10 cellular contexts compared by ENCODE assay signal in the genomic region with DNA sequence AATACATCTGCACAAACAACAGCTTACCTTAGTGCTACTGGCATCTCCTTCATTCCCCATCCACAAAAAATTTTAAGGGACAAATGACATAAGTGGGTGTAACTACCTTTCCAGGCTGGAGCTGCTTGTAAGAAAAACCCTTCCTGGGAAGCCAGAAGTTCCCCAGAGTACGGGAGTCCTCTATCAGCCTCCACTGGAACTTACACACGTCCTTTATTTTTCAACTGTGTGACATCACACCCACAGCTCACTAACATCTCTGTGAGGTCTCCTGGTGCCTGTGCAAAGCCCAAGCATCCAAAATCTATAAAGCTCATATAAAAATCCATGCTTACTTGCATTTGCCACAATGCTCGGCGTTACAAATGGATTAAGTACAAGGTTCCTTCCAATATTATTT. TPM values are rescaled to one million over a fixed set of nuclear protein-coding genes. Genes with fewer than 3 reads are reported as not detected.
DNase-seq lines count a peak whose midpoint lies in the region; ATAC-seq, FAIRE-seq and TF ChIP-seq lines count a peak whose summit lies in the region.
"Had no signal": no experiment of that assay in that cellular context is flagged by ENCODE, and none has a peak within 500 bp of the region (broad histone marks: within the 10 kb centered on the region; RNA-seq: fewer than 3 reads in every experiment).

No MANE protein-coding gene starts in this region.

- H2AFZ ChIP-seq in astrocyte (ENCODE audit: low read depth, low read length): no peak overlapping the region

- ATAC-seq in HG03457 (IDR thresholded peaks at IDR 0.05; ENCODE audit: unreplicated experiment): no peak
- ATAC-seq in GM18505 (IDR thresholded peaks at IDR 0.05; ENCODE audit: unreplicated experiment): no peak

- H3K9me3 Mint-ChIP-seq in astrocyte (ENCODE audit: unreplicated experiment): no peaks in the 10 kb centered on the region

- peak; percentile 54 for FAIRE-seq in GM12892 (lab: Jason Lieb, UNC)
- peak; percentile 26 for FAIRE-seq in astrocyte (lab: Jason Lieb, UNC)

- WGBS in mesodermal cell (ENCODE audit: insufficient coverage in 2 of 2), 2 experiments: 78 to 94% methylated on average over 4 of the region's 4 CpGs

- peak overlapping the region; percentile 76 for H3K4me2 ChIP-seq in astrocyte (ENCODE audit: low read length)

- H3K79me2 ChIP-seq in astrocyte (ENCODE audit: insufficient read depth, low read length): peaks cover 59% of the 10 kb centered on the region

- DNase-seq in A673 (ENCODE audit: low spot score) (no peak), GM12892 (ENCODE audit: insufficient read length) (no peak), astrocyte (ENCODE audit: low read depth) (peak; percentile 53), KBM-7 (no peak), COLO829 (ENCODE audit: low spot score) (no peak)
- DNase-seq: activated CD4-positive, alpha-beta T cell treated with anti-CD3 and anti-CD28 coated beads, Interleukin-2, amount 50 U/mL, for 1 hour; NCI-H446 had no signal

- no peaks in the 10 kb centered on the region for H4K20me1 ChIP-seq in astrocyte (ENCODE audit: insufficient read depth, low read length)

- intact Hi-C loops in A673 (cut with micrococcal nuclease; ENCODE audit: unreplicated experiment): no loop called here

- TF ChIP-seq CTCF in A673 (conservative IDR thresholded peaks at IDR 0.05; ENCODE audit: low read depth, low read length) (no peak), astrocyte (IDR thresholded peaks at IDR 0.05; ENCODE audit: insufficient read depth, low read depth, low read length) (no peak)

- in situ Hi-C loops in KBM-7 (cut with MboI; ENCODE audit: low pct_unique_long_range_greater_than_20kb, low sequenced_read_pairs): no loop called here

- H3K27me3 Mint-ChIP-seq in astrocyte (ENCODE audit: low read depth, unreplicated experiment): no peaks in the 10 kb centered on the region

- H3K27ac ChIP-seq in A673 (ENCODE audit: low read depth, low read length, poor library complexity, severe bottlenecking): no peak overlapping the region
- H3K27ac ChIP-seq in astrocyte (ENCODE audit: low read depth, low read length): peak overlapping the region; percentile 96
- peak overlapping the region; percentile 88 for H3K27ac ChIP-seq in mesodermal cell (ENCODE audit: low read depth, low read length, severe bottlenecking)

- H3K9me3 ChIP-seq in A673 (ENCODE audit: low read depth, low read length, poor library complexity, severe bottlenecking) (no peaks in the 10 kb centered on the region), astrocyte (ENCODE audit: insufficient read depth, low read depth, low read length) (no peaks in the 10 kb centered on the region), mesodermal cell (ENCODE audit: control insufficient read depth, low read length) (no peaks in the 10 kb centered on the region)

- peak overlapping the region; percentile 56 for H3K27ac Mint-ChIP-seq in astrocyte (ENCODE audit: unreplicated experiment)

- H3K4me1 ChIP-seq in A673 (ENCODE audit: insufficient read depth, low read length, poor library complexity, severe bottlenecking) (peaks cover 35% of the 10 kb centered on the region), astrocyte (ENCODE audit: insufficient read depth, low read length) (peaks cover 57% of the 10 kb centered on the region), mesodermal cell (ENCODE audit: control insufficient read depth, insufficient read depth, low read length, poor library complexity, severe bottlenecking) (peaks cover 56% of the 10 kb centered on the region)

- TF ChIP-seq POLR2A in GM12892 (IDR thresholded peaks at IDR 0.05; ENCODE audit: low read depth, low read length): no peak
- no peak for TF ChIP-seq POLR2A in GM18505 (IDR thresholded peaks at IDR 0.05; ENCODE audit: borderline replicate concordance, extremely low read depth, insufficient read depth, insufficient read length)

- no TSS peak for BruUV-seq in A673 (replicated peaks; lab: Mats Ljungman, UMichigan)

- peak overlapping the region; percentile 3 for H3K4me3 ChIP-seq in A673 (ENCODE audit: low read depth, low read length, poor library complexity, severe bottlenecking)
- peak overlapping the region; percentile 41 for H3K4me3 ChIP-seq in astrocyte (ENCODE audit: insufficient read depth, low read depth, low read length)
- no peak overlapping the region for H3K4me3 ChIP-seq in mesodermal cell (ENCODE audit: extremely low read depth, insufficient read depth, low read length, poor library complexity, severe bottlenecking)

- H3K4me1 Mint-ChIP-seq in astrocyte (ENCODE audit: low read depth, unreplicated experiment): peaks cover 44% of the 10 kb centered on the region

- POLR2A ChIA-PET in A673 (lab: Charles Lee; ENCODE audit: low non-redundant PET): no interaction called here

- H3K27me3 ChIP-seq in A673 (replicated peaks; ENCODE audit: insufficient read depth, low read depth, low read length, poor library complexity): no peaks in the 10 kb centered on the region
- H3K27me3 ChIP-seq in astrocyte (ENCODE audit: insufficient read depth, low read length): no peaks in the 10 kb centered on the region

- H3K9ac ChIP-seq in astrocyte (ENCODE audit: low read length): peak overlapping the region; percentile 85

- CTCF ChIA-PET in A673 (lab: Charles Lee): no interaction called here

- H3K36me3 Mint-ChIP-seq in astrocyte (ENCODE audit: low read depth, unreplicated experiment): no peaks in the 10 kb centered on the region

- peak overlapping the region; percentile 58 for H3K4me3 Mint-ChIP-seq in astrocyte (ENCODE audit: unreplicated experiment)

- H3K36me3 ChIP-seq in A673 (ENCODE audit: insufficient read depth, low read length, poor library complexity, severe bottlenecking) (no peaks in the 10 kb centered on the region), astrocyte (ENCODE audit: insufficient read depth, low read length) (no peaks in the 10 kb centered on the region), mesodermal cell (ENCODE audit: control insufficient read depth, insufficient read depth, low read length) (no peaks in the 10 kb centered on the region)

RNA-seq across cellular contexts. Expression of a gene that starts 27.6 kb away (rescaled TPM):
- total RNA-seq in A673 (2021): 24.1 and 24.9 TPM in 2 replicates
- polyA plus RNA-seq in GM12892 (2012; ENCODE audit: missing spikeins): 7.9 TPM
- total RNA-seq in astrocyte: 39.7 and 45.3 TPM in 2 replicates
- 22.6 TPM for polyA plus RNA-seq in mesodermal cell (2013, experiment 1 of 2)
- 15.3 TPM for polyA plus RNA-seq in mesodermal cell (2013, experiment 2 of 2)
